Comparison of ENCODE assay signal across 1 cellular context in genomic region chr17:9002236-9002609, GRCh38.
TF ChIP-seq lines count a peak whose summit lies in the region.

No MANE protein-coding gene starts in this region.

TF ChIP-seq in A549, 52 proteins besides CTCF, POLR2A, EP300 and RAD21:
- TF ChIP-seq POLR2AphosphoS2 (conservative IDR thresholded peaks at IDR 0.05; ENCODE audit: low read length) (no peak), CEBPB (IDR thresholded peaks at IDR 0.05) (no peak), ZNF302 (CRISPR knock-in tag; IDR thresholded peaks at IDR 0.05) (no peak), GATA3 (IDR thresholded peaks at IDR 0.05; ENCODE audit: borderline replicate concordance) (no peak), RNF2 (IDR thresholded peaks at IDR 0.05; ENCODE audit: borderline replicate concordance, low read depth) (no peak), SREBF2 (IDR thresholded peaks at IDR 0.05) (no peak), HOXB5 (CRISPR knock-in tag; IDR thresholded peaks at IDR 0.05) (no peak), NPAS2 (CRISPR knock-in tag; IDR thresholded peaks at IDR 0.05; ENCODE audit: borderline replicate concordance) (no peak), KDM1A (IDR thresholded peaks at IDR 0.05; ENCODE audit: low read depth) (no peak), FOXS1 (CRISPR knock-in tag; IDR thresholded peaks at IDR 0.05) (no peak), PBX3 (IDR thresholded peaks at IDR 0.05) (no peak), E2F6 (IDR thresholded peaks at IDR 0.05; ENCODE audit: borderline replicate concordance, low read depth) (no peak), RARB (CRISPR knock-in tag; IDR thresholded peaks at IDR 0.05) (no peak)
